Comparison of ENCODE assay signal across 18 cellular contexts in the genomic region with DNA sequence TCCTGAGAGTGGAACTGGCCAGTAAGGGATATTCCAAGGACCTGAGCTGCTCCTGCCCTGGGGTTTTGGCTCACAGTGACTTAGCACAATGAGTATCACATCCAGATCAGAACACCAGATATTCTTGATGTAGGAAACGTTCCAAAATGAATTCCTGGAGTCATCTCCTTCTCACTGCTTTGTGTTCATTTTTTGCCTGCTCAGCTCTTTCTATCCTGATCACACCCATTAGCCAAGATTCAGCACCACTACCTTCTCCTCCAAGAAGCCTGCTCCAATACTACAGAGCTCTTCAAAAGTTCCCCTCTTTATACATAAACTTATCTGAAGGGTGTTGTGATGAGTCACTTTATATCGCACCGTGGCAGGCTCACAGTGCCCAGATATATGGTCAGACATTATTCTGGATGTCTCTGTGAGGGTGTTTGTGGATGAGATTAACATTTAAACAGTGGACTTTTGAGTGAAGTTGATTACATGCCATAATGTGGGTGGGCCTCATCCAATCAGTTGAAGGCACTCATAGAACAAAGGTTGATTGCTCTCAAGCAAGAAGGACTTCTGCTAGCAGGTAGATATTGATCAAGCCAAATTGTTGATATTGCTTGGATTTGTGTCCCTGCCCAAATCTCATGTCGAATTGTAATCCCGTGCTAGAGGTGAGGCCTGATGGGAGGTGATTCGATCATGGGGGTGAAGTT.
"Had no signal": no experiment of that assay in that cellular context is flagged by ENCODE, and none has a peak within 500 bp of the region (broad histone marks: within the 10 kb centered on the region; RNA-seq: fewer than 3 reads in every experiment).

No MANE protein-coding gene starts in this region.

- H3K9ac ChIP-seq: SK-N-SH had no signal

- H3K36me3 ChIP-seq: MG63 had no signal

- H3K4me2 ChIP-seq: SK-N-SH had no signal

- H3K9me3 ChIP-seq: MG63, SK-N-SH had no signal

- ATAC-seq: Panc1, PC-3 had no signal

- H3K27ac ChIP-seq: RWPE1 had no signal

- H3K27me3 ChIP-seq: MG63 had no signal

- H3K4me3 ChIP-seq: MG63 had no signal

- DNase-seq: KBM-7; MG63; NCI-H1092; NCI-H1436; NCI-H187; NCI-H2029; NCI-H2171; NCI-H345; NCI-H446 treated with DMSO at 0.1 percent for 48 hours; NCI-H510A treated with DMSO at 0.1 percent for 48 hours; NCI-H526; NCI-H82; NK-92 treated with Interleukin-12 subunit alpha and Interleukin-12 subunit beta, amount 100 ng/mL, for 24 hours; PC-3; SHP77; SK-N-SH had no signal
